In the genomic region with DNA sequence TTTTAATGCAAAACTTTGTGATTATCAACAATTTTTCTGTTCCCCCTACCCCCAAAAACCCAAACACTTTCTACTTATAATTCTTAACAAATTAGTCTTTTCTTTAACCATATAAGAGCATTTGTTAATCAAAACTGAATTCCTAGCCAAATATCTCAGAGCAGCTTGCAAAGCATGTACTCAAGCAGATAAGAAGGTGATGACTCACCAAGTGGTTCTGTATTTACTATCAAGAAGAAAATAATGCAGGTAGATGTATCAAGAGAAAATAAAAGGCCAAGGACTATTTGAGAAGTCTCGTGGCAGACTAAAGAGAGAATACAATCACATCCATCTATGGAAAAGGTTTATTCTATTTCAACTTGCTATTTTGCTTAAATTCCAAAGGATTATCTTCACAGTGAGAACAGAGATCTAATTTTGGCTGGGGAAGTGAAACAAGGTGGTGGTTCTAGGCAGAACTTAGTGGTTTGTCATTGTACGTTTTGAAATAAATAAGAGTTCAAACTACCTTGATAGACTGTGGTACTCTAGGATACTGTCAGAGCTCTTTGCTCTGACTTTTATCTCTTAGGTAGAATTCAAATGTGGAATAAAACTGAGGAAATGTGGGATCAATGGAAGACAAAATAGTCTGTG, we compare ENCODE assay signal across 1 cellular context.
TF ChIP-seq lines count a peak whose summit lies in the region.

No MANE protein-coding gene starts in this region.

TF ChIP-seq in GM23338, 12 proteins besides CTCF, POLR2A, EP300 and RAD21 (continued from another document):
- TF ChIP-seq, protein P1, sequence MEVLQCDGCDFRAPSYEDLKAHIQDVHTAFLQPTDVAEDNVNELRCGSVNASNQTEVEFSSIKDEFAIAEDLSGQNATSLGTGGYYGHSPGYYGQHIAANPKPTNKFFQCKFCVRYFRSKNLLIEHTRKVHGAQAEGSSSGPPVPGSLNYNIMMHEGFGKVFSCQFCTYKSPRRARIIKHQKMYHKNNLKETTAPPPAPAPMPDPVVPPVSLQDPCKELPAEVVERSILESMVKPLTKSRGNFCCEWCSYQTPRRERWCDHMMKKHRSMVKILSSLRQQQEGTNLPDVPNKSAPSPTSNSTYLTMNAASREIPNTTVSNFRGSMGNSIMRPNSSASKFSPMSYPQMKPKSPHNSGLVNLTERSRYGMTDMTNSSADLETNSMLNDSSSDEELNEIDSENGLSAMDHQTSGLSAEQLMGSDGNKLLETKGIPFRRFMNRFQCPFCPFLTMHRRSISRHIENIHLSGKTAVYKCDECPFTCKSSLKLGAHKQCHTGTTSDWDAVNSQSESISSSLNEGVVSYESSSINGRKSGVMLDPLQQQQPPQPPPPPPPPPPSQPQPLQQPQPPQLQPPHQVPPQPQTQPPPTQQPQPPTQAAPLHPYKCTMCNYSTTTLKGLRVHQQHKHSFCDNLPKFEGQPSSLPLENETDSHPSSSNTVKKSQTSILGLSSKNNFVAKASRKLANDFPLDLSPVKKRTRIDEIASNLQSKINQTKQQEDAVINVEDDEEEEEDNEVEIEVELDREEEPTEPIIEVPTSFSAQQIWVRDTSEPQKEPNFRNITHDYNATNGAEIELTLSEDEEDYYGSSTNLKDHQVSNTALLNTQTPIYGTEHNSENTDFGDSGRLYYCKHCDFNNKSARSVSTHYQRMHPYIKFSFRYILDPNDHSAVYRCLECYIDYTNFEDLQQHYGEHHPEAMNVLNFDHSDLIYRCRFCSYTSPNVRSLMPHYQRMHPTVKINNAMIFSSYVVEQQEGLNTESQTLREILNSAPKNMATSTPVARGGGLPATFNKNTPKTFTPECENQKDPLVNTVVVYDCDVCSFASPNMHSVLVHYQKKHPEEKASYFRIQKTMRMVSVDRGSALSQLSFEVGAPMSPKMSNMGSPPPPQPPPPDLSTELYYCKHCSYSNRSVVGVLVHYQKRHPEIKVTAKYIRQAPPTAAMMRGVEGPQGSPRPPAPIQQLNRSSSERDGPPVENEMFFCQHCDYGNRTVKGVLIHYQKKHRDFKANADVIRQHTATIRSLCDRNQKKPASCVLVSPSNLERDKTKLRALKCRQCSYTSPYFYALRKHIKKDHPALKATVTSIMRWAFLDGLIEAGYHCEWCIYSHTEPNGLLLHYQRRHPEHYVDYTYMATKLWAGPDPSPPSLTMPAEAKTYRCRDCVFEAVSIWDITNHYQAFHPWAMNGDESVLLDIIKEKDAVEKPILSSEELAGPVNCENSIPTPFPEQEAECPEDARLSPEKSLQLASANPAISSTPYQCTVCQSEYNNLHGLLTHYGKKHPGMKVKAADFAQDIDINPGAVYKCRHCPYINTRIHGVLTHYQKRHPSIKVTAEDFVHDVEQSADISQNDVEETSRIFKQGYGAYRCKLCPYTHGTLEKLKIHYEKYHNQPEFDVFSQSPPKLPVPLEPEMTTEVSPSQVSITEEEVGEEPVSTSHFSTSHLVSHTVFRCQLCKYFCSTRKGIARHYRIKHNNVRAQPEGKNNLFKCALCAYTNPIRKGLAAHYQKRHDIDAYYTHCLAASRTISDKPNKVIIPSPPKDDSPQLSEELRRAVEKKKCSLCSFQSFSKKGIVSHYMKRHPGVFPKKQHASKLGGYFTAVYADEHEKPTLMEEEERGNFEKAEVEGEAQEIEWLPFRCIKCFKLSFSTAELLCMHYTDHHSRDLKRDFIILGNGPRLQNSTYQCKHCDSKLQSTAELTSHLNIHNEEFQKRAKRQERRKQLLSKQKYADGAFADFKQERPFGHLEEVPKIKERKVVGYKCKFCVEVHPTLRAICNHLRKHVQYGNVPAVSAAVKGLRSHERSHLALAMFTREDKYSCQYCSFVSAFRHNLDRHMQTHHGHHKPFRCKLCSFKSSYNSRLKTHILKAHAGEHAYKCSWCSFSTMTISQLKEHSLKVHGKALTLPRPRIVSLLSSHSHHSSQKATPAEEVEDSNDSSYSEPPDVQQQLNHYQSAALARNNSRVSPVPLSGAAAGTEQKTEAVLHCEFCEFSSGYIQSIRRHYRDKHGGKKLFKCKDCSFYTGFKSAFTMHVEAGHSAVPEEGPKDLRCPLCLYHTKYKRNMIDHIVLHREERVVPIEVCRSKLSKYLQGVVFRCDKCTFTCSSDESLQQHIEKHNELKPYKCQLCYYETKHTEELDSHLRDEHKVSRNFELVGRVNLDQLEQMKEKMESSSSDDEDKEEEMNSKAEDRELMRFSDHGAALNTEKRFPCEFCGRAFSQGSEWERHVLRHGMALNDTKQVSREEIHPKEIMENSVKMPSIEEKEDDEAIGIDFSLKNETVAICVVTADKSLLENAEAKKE (CRISPR knock-in tag; IDR thresholded peaks at IDR 0.05), result no peak
- TF ChIP-seq NANOG (IDR thresholded peaks at IDR 0.05; ENCODE audit: borderline replicate concordance) (no peak), ZNF114 (CRISPR knock-in tag; IDR thresholded peaks at IDR 0.05) (no peak), CREB1 (CRISPR knock-in tag; IDR thresholded peaks at IDR 0.05; ENCODE audit: low read depth) (no peak), JUNB (IDR thresholded peaks at IDR 0.05; ENCODE audit: unreplicated experiment) (no peak), EZH2 (IDR thresholded peaks at IDR 0.05; ENCODE audit: low read depth, unreplicated experiment) (no peak), REST (IDR thresholded peaks at IDR 0.05; ENCODE audit: unreplicated experiment) (no peak), EZH2phosphoT487 (IDR thresholded peaks at IDR 0.05; ENCODE audit: unreplicated experiment) (no peak), POLR2AphosphoS5 (IDR thresholded peaks at IDR 0.05; ENCODE audit: low read depth) (no peak)
- TF ChIP-seq, protein P2, sequence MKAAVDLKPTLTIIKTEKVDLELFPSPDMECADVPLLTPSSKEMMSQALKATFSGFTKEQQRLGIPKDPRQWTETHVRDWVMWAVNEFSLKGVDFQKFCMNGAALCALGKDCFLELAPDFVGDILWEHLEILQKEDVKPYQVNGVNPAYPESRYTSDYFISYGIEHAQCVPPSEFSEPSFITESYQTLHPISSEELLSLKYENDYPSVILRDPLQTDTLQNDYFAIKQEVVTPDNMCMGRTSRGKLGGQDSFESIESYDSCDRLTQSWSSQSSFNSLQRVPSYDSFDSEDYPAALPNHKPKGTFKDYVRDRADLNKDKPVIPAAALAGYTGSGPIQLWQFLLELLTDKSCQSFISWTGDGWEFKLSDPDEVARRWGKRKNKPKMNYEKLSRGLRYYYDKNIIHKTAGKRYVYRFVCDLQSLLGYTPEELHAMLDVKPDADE (IDR thresholded peaks at IDR 0.05), result no peak
